Comparison of ENCODE assay signal across 8 cellular contexts in genomic region chr7:105429746-105430612, GRCh38. TPM values are rescaled to one million over a fixed set of nuclear protein-coding genes. Genes with fewer than 3 reads are reported as not detected.
DNase-seq lines count a peak whose midpoint lies in the region; ATAC-seq and TF ChIP-seq lines count a peak whose summit lies in the region.

No MANE protein-coding gene starts in this region.

- ATAC-seq in HG03460 (IDR thresholded peaks at IDR 0.05; ENCODE audit: unreplicated experiment) = peak; percentile 66
- ATAC-seq in activated naive CD8-positive, alpha-beta T cell treated with anti-CD3 and anti-CD28 coated beads, Interleukin-2, amount 10 ng/mL, durations not matched to agents 7 days and 5 days (ENCODE audit: low read depth) = peak; percentile 52
- peak; percentile 45 for ATAC-seq in left ventricle myocardium superior
- no peak for ATAC-seq in HG03378 (IDR thresholded peaks at IDR 0.05; ENCODE audit: unreplicated experiment)

- intact Hi-C loops in left ventricle myocardium superior (cut with micrococcal nuclease) = no loop called here

- no peak overlapping the region for H3K27ac Mint-ChIP-seq in activated naive CD8-positive, alpha-beta T cell treated with anti-CD3 and anti-CD28 coated beads, Interleukin-2, amount 10 ng/mL, durations not matched to agents 7 days and 5 days

- no peak overlapping the region for H3K27ac ChIP-seq in Peyer's patch

- H3K4me1 Mint-ChIP-seq in activated naive CD8-positive, alpha-beta T cell treated with anti-CD3 and anti-CD28 coated beads, Interleukin-2, amount 10 ng/mL, durations not matched to agents 7 days and 5 days = no peaks in the 10 kb centered on the region

- peaks cover 2% of the 10 kb centered on the region for H3K9me3 Mint-ChIP-seq in activated naive CD8-positive, alpha-beta T cell treated with anti-CD3 and anti-CD28 coated beads, Interleukin-2, amount 10 ng/mL, durations not matched to agents 7 days and 5 days

- in situ Hi-C loops in G401 (cut with HindIII; ENCODE audit: low sequenced_read_pairs) = no loop called here

- peak; percentile 71 for DNase-seq in G401 (ENCODE audit: low spot score)
- peak in 2 of 3 donors; percentile 76 to 86 for DNase-seq in Peyer's patch
- no peak for DNase-seq in activated naive CD8-positive, alpha-beta T cell treated with anti-CD3 and anti-CD28 coated beads, Interleukin-2, amount 10 ng/mL, durations not matched to agents 7 days and 5 days
- peak; percentile 33 for DNase-seq in left ventricle myocardium superior
- peak; percentile 27 for DNase-seq in stimulated activated CD4-positive, alpha-beta T cell treated with anti-CD3 and anti-CD28 coated beads, Interleukin-4, amount 100 ng/mL, for 1 hour
- no peak for DNase-seq in hepatic stellate cell (ENCODE audit: low spot score)

- H3K36me3 ChIP-seq in Peyer's patch = no peaks in the 10 kb centered on the region

- H3K27me3 Mint-ChIP-seq in activated naive CD8-positive, alpha-beta T cell treated with anti-CD3 and anti-CD28 coated beads, Interleukin-2, amount 10 ng/mL, durations not matched to agents 7 days and 5 days = no peaks in the 10 kb centered on the region

- H3K27me3 ChIP-seq in Peyer's patch = no peaks in the 10 kb centered on the region

- no peak overlapping the region for H3K4me3 Mint-ChIP-seq in activated naive CD8-positive, alpha-beta T cell treated with anti-CD3 and anti-CD28 coated beads, Interleukin-2, amount 10 ng/mL, durations not matched to agents 7 days and 5 days

- TF ChIP-seq CTCF in Peyer's patch (IDR thresholded peaks at IDR 0.05) = peak in 5 of 6 experiments; percentile 56 to 69 (median 66)

- no peaks in the 10 kb centered on the region for H3K36me3 Mint-ChIP-seq in activated naive CD8-positive, alpha-beta T cell treated with anti-CD3 and anti-CD28 coated beads, Interleukin-2, amount 10 ng/mL, durations not matched to agents 7 days and 5 days

- no peaks in the 10 kb centered on the region for H3K4me1 ChIP-seq in Peyer's patch

- no peak for TF ChIP-seq POLR2A in Peyer's patch (IDR thresholded peaks at IDR 0.05)

- H3K4me3 ChIP-seq in Peyer's patch = no peak overlapping the region

- POLR2A ChIA-PET in activated naive CD8-positive, alpha-beta T cell treated with anti-CD3 and anti-CD28 coated beads, Interleukin-2, amount 10 ng/mL, durations not matched to agents 7 days and 5 days (lab: Charles Lee) = no interaction called here

- H3K9me3 ChIP-seq in Peyer's patch = no peaks in the 10 kb centered on the region

RNA-seq across cellular contexts. Expression of gene SRPK2, which starts 41.3 kb away (rescaled TPM):
- 47.2 and 63.6 TPM in 2 replicates for total RNA-seq in G401 (2014; rRNA removed; shearing (Covaris generic))
- 10 to 100 TPM; 25.7 to 96.6 (median 33.6) TPM for total RNA-seq in Peyer's patch
- 10 to 100 TPM; 38.5 to 41.0 TPM for total RNA-seq in activated naive CD8-positive, alpha-beta T cell treated with anti-CD3 and anti-CD28 coated beads, Interleukin-2, amount 10 ng/mL, durations not matched to agents 7 days and 5 days
- total RNA-seq in left ventricle myocardium superior = 29.1 TPM

Comparison
In these comparisons a context has a peak if more than half of its experiments do, and no peak if none do; other contexts are left out.
1. DNase-seq: peak in G401 (single experiment), Peyer's patch (2 of 3), left ventricle myocardium superior (single experiment) and stimulated activated CD4-positive, alpha-beta T cell treated with anti-CD3 and anti-CD28 coated beads, Interleukin-4, amount 100 ng/mL, for 1 hour (single experiment); none in activated naive CD8-positive, alpha-beta T cell treated with anti-CD3 and anti-CD28 coated beads, Interleukin-2, amount 10 ng/mL, durations not matched to agents 7 days and 5 days (single experiment) and hepatic stellate cell (single experiment).